In genomic region chr11:68978931-68979591, GRCh38 we compare ENCODE assay signal across 26 cellular contexts. TPM values are rescaled to one million over a fixed set of nuclear protein-coding genes. Genes with fewer than 3 reads are reported as not detected.
DNase-seq lines count a peak whose midpoint lies in the region; ATAC-seq and TF ChIP-seq lines count a peak whose summit lies in the region.
"Had no signal": no experiment of that assay in that cellular context is flagged by ENCODE, and none has a peak within 500 bp of the region (broad histone marks: within the 10 kb centered on the region; RNA-seq: fewer than 3 reads in every experiment).

No MANE protein-coding gene starts in this region.

- in situ Hi-C loops in KBM-7 (cut with MboI; ENCODE audit: low pct_unique_long_range_greater_than_20kb, low sequenced_read_pairs), result no loop called here

- H3K4me1 ChIP-seq in BLaER1 treated with 17β-estradiol and CSF1 and Interleukin-3, amounts not matched to agents 10 nM and 100 nM, result peaks cover 21 to 36% (median 33%) of the 10 kb centered on the region in 10 experiments
- H3K4me1 ChIP-seq in heart right ventricle (peaks cover 0 to 36% (median 15%) of the 10 kb centered on the region in 9 donors), foreskin keratinocyte (no peaks in the 10 kb centered on the region)
- H3K4me1 ChIP-seq: colonic mucosa, right lobe of liver had no signal

- ATAC-seq in heart right ventricle, result peak; percentile 24 to 81 (median 67)
- ATAC-seq in foreskin keratinocyte, result no peak
- no peak for ATAC-seq in HG03280 (IDR thresholded peaks at IDR 0.05; ENCODE audit: unreplicated experiment)
- ATAC-seq: activated CD4-positive, CD25-positive, alpha-beta regulatory T cell treated with anti-CD3 and anti-CD28 coated beads, Interleukin-2, amount 50 U/mL, for 24 hours; Panc1 had no signal

- no peaks in the 10 kb centered on the region for H3K36me3 ChIP-seq in BLaER1 treated with 17β-estradiol and CSF1 and Interleukin-3, amounts not matched to agents 10 nM and 100 nM
- no peaks in the 10 kb centered on the region for H3K36me3 ChIP-seq in heart right ventricle
- H3K36me3 ChIP-seq: colonic mucosa, ovary, right lobe of liver, tibial artery had no signal

- H4K20me1 ChIP-seq in BLaER1 treated with 17β-estradiol and CSF1 and Interleukin-3, amounts not matched to agents 10 nM and 100 nM, result peaks cover 0 to 37% (median 8%) of the 10 kb centered on the region in 11 experiments; a peak in 9 of 22 replicates

- peaks cover 0 to 25% (median 18%) of the 10 kb centered on the region in 11 experiments; a peak in 15 of 22 replicates for H3K27me3 ChIP-seq in BLaER1 treated with 17β-estradiol and CSF1 and Interleukin-3, amounts not matched to agents 10 nM and 100 nM
- H3K27me3 ChIP-seq in heart right ventricle, result no peaks in the 10 kb centered on the region
- H3K27me3 ChIP-seq in foreskin keratinocyte, result peaks cover 26% of the 10 kb centered on the region
- H3K27me3 ChIP-seq: colonic mucosa, ovary, right lobe of liver, tibial artery had no signal

- peak overlapping the region in 3 of 10 experiments; percentile 6 to 48 (median 45); a peak in 4 of 20 replicates for H3K4me3 ChIP-seq in BLaER1 treated with 17β-estradiol and CSF1 and Interleukin-3, amounts not matched to agents 10 nM and 100 nM
- H3K4me3 ChIP-seq in heart right ventricle, result no peak overlapping the region
- H3K4me3 ChIP-seq: colonic mucosa, ovary, right lobe of liver, tibial artery had no signal

- DNase-seq in KBM-7, result peak; percentile 16
- peak in 1 of 2 donors; percentile 43 for DNase-seq in heart right ventricle
- DNase-seq in posterior vena cava (ENCODE audit: low spot score), result peak; percentile 54
- DNase-seq in foreskin keratinocyte, result no peak
- no peak for DNase-seq in NCI-H1930 (lab: John Stamatoyannopoulos, UW)
- DNase-seq: colonic mucosa; HCEC 1CT; immature natural killer cell; NCI-H1092; NCI-H2081; NK-92 treated with Interleukin-12 subunit alpha and Interleukin-12 subunit beta, amount 100 ng/mL, for 24 hours; stimulated activated naive CD4-positive, alpha-beta T cell; T-helper 9 cell had no signal

- TF ChIP-seq CTCF in heart right ventricle (IDR thresholded peaks at IDR 0.05), result no peak
- TF ChIP-seq CTCF in foreskin keratinocyte (conservative IDR thresholded peaks at IDR 0.05), result no peak

- peak overlapping the region in 3 of 11 experiments; percentile 19 to 32 (median 24); a peak in 4 of 22 replicates for H3K27ac ChIP-seq in BLaER1 treated with 17β-estradiol and CSF1 and Interleukin-3, amounts not matched to agents 10 nM and 100 nM
- H3K27ac ChIP-seq in heart right ventricle (no peak overlapping the region), foreskin keratinocyte (no peak overlapping the region)
- H3K27ac ChIP-seq: colonic mucosa, ovary, right lobe of liver, tibial artery had no signal

- peak overlapping the region; percentile 58 to 97 (median 93) for H3K4me2 ChIP-seq in BLaER1 treated with 17β-estradiol and CSF1 and Interleukin-3, amounts not matched to agents 10 nM and 100 nM

- peaks cover 7 to 12% (median 9%) of the 10 kb centered on the region in 11 experiments; a peak in 21 of 22 replicates for H3K9me3 ChIP-seq in BLaER1 treated with 17β-estradiol and CSF1 and Interleukin-3, amounts not matched to agents 10 nM and 100 nM (replicated peaks in 1 of 11)
- H3K9me3 ChIP-seq in heart right ventricle, result peaks cover 0 to 7% (median 0%) of the 10 kb centered on the region in 11 donors
- H3K9me3 ChIP-seq: colonic mucosa, ovary, right lobe of liver, tibial artery had no signal

- H3K9ac ChIP-seq in BLaER1 treated with 17β-estradiol and CSF1 and Interleukin-3, amounts not matched to agents 10 nM and 100 nM, result 0 out of 22 replicates have a peak overlapping the region, but pooled peaks of 1 of the 11 experiments have one; percentile 24

- intact Hi-C loops in heart right ventricle (cut with DNase I) (no loop called here), posterior vena cava (cut with DNase I) (no loop called here)

- 59 to 64% methylated on average over 15 of the region's 15 CpGs for WGBS in heart right ventricle, 2 donors

RNA-seq across cellular contexts. Expression of gene MRGPRD, which starts 1.7 kb away (rescaled TPM):
- total RNA-seq in heart right ventricle (not detected), posterior vena cava (not detected), foreskin keratinocyte (not detected in 2 replicates)
- polyA plus RNA-seq in heart right ventricle (not detected), foreskin keratinocyte (not detected in 2 replicates)
- total RNA-seq: activated CD8-positive, alpha-beta memory T cell treated with anti-CD3 and anti-CD28 coated beads for 36 hours; activated T-helper 1 cell treated with anti-CD3 and anti-CD28 coated beads, Interleukin-12 subunit alpha, Interleukin-12 subunit beta, Interleukin-2, Interleukin-4 antibody, amounts not matched to agents 30 ng/mL and 10 ng/mL and 1 ng/mL, durations not matched to agents 14 hours and 24 hours and 36 hours; colonic mucosa; Daoy; LHCN-M2; lung microvascular endothelial cell; NCI-H460; ovary; right lobe of liver had no signal
- polyA plus RNA-seq: immature natural killer cell, ovary had no signal

RNA-seq across cellular contexts. Expression of gene MRGPRF, which starts 34.0 kb away (rescaled TPM):
- 10 to 100 TPM in 1 of 10 donors, 1 to 10 TPM in 8, under 1 TPM in 1; 0.98 to 10.7 (median 1.6) TPM for total RNA-seq in heart right ventricle
- polyA plus RNA-seq in heart right ventricle, result 1 to 10 TPM; 7.2 to 7.9 TPM
- total RNA-seq in posterior vena cava, result 100 to 1,000 TPM; 117 to 138 TPM
- 0.07 and 0.14 TPM in 2 replicates for total RNA-seq in foreskin keratinocyte
- polyA plus RNA-seq in foreskin keratinocyte, result 0.09 and 0.25 TPM in 2 replicates
- total RNA-seq: activated CD8-positive, alpha-beta memory T cell treated with anti-CD3 and anti-CD28 coated beads for 36 hours; activated T-helper 1 cell treated with anti-CD3 and anti-CD28 coated beads, Interleukin-12 subunit alpha, Interleukin-12 subunit beta, Interleukin-2, Interleukin-4 antibody, amounts not matched to agents 30 ng/mL and 10 ng/mL and 1 ng/mL, durations not matched to agents 14 hours and 24 hours and 36 hours; Daoy; NCI-H460 had no signal
- polyA plus RNA-seq: immature natural killer cell had no signal

Comparison
In these comparisons a context has a peak if more than half of its experiments do, and no peak if none do; other contexts are left out.
1. DNase-seq: peak in KBM-7 (single experiment) and posterior vena cava (single experiment); none in foreskin keratinocyte (0 of 2) and NCI-H1930 (0 of 2).
2. ATAC-seq: peak in heart right ventricle (8 of 8); none in foreskin keratinocyte (single experiment) and HG03280 (single experiment).
3. RNA of gene MRGPRF, which starts 34.0 kb away (total RNA-seq): 117 to 138 TPM in posterior vena cava; 0.98 to 10.7 TPM in heart right ventricle and 0.07 to 0.14 TPM in foreskin keratinocyte; every median in the first group is over 10 times any median in the second.